ENCODE assay signal across 2 cellular contexts in genomic region chr1:61055110-61055614, GRCh38.
TF ChIP-seq lines count a peak whose summit lies in the region.

No MANE protein-coding gene starts in this region.

TF ChIP-seq in HCT116, 20 proteins besides CTCF, POLR2A, EP300 and RAD21 (continued from another document):
- TF ChIP-seq MAX (IDR thresholded peaks at IDR 0.05) (no peak), ZBTB33 (IDR thresholded peaks at IDR 0.05; ENCODE audit: extremely low read depth, insufficient replicate concordance, low read length) (no peak), CBX3 (IDR thresholded peaks at IDR 0.05; ENCODE audit: low read depth) (no peak), JUND (IDR thresholded peaks at IDR 0.05) (no peak), REST (IDR thresholded peaks at IDR 0.05; ENCODE audit: low read depth) (no peak), ZFX (IDR thresholded peaks at IDR 0.05) (no peak), EZH2phosphoT487 (IDR thresholded peaks at IDR 0.05; ENCODE audit: borderline replicate concordance) (no peak), SIN3A (IDR thresholded peaks at IDR 0.05; ENCODE audit: low read depth) (no peak), ELF1 (IDR thresholded peaks at IDR 0.05; ENCODE audit: borderline replicate concordance, low read depth) (no peak), EGR1 (IDR thresholded peaks at IDR 0.05; ENCODE audit: low read depth) (no peak), FOSL1 (IDR thresholded peaks at IDR 0.05; ENCODE audit: low read depth) (no peak), SP1 (IDR thresholded peaks at IDR 0.05; ENCODE audit: low read depth) (no peak), POLR2AphosphoS5 (IDR thresholded peaks at IDR 0.05; ENCODE audit: low read depth, low read length) (no peak)
- TF ChIP-seq, protein P1, sequence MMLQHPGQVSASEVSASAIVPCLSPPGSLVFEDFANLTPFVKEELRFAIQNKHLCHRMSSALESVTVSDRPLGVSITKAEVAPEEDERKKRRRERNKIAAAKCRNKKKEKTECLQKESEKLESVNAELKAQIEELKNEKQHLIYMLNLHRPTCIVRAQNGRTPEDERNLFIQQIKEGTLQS (IDR thresholded peaks at IDR 0.05) = no peak
TF ChIP-seq in HCT116: peak in this region for 0.

TF ChIP-seq in WTC11, 78 proteins besides CTCF, POLR2A, EP300 and RAD21 (continued from another document):
- TF ChIP-seq FOXP4 (CRISPR knock-in tag; IDR thresholded peaks at IDR 0.05) (no peak), NFATC4 (CRISPR knock-in tag; IDR thresholded peaks at IDR 0.05) (no peak)
